Comparison of ENCODE assay signal across 19 cellular contexts in genomic region chr9:129324808-129325491, GRCh38.
DNase-seq lines count a peak whose midpoint lies in the region; ATAC-seq and TF ChIP-seq lines count a peak whose summit lies in the region.
"Had no signal": no experiment of that assay in that cellular context is flagged by ENCODE, and none has a peak within 500 bp of the region (broad histone marks: within the 10 kb centered on the region; RNA-seq: fewer than 3 reads in every experiment).

No MANE protein-coding gene starts in this region.

- DNase-seq in activated naive CD4-positive, alpha-beta T cell treated with anti-CD3 and anti-CD28 coated beads for 36 hours: peak; percentile 5
- no peak for DNase-seq in activated naive CD4-positive, alpha-beta T cell treated with Interleukin-2 at 50 U/mL for 16 hours
- no peak for DNase-seq in adrenal gland
- DNase-seq in upper lobe of right lung: peak; percentile 52
- DNase-seq in NCI-H2107 treated with DMSO at 0.1 percent for 48 hours (lab: John Stamatoyannopoulos, UW; ENCODE audit: unreplicated experiment): no peak
- DNase-seq in NCI-H524 (lab: John Stamatoyannopoulos, UW): no peak
- DNase-seq in NCI-H1092 treated with DMSO at 0.1 percent for 48 hours (lab: John Stamatoyannopoulos, UW): no peak
- DNase-seq: CD8-positive, alpha-beta memory T cell; GDM1; GOT3; Karpas-422; MM.1S; NCI-H1105 treated with DMSO at 0.1 percent for 48 hours; NCI-H1694 treated with DMSO at 0.1 percent for 48 hours; NCI-H2107; NCI-H69; SIG-M5 had no signal

- no peaks in the 10 kb centered on the region for H3K9me3 ChIP-seq in adrenal gland (replicated peaks in 1 of 3)
- H3K9me3 ChIP-seq in upper lobe of right lung: no peaks in the 10 kb centered on the region

- H3K4me3 Mint-ChIP-seq in activated naive CD4-positive, alpha-beta T cell treated with anti-CD3 and anti-CD28 coated beads for 36 hours: no peak overlapping the region
- no peak overlapping the region for H3K4me3 Mint-ChIP-seq in nephron
- H3K4me3 Mint-ChIP-seq: CD8-positive, alpha-beta memory T cell had no signal

- no peaks in the 10 kb centered on the region for H3K27me3 Mint-ChIP-seq in activated naive CD4-positive, alpha-beta T cell treated with anti-CD3 and anti-CD28 coated beads for 36 hours (ENCODE audit: low read depth)
- peaks cover 7% of the 10 kb centered on the region for H3K27me3 Mint-ChIP-seq in nephron (ENCODE audit: low read depth)
- H3K27me3 Mint-ChIP-seq: CD8-positive, alpha-beta memory T cell had no signal

- WGBS in adrenal gland, 4 donors: 94 to 98% (median 96%) methylated on average over 3 to 7 of the region's 7 CpGs

- no peak overlapping the region for H3K27ac Mint-ChIP-seq in activated naive CD4-positive, alpha-beta T cell treated with anti-CD3 and anti-CD28 coated beads for 36 hours
- H3K27ac Mint-ChIP-seq in nephron: peak overlapping the region; percentile 71 to 97 (median 80)

- H3K4me3 ChIP-seq in adrenal gland (no peak overlapping the region), upper lobe of right lung (no peak overlapping the region)
- H3K4me3 ChIP-seq: BLaER1 treated with 17β-estradiol and CSF1 and Interleukin-3, amounts not matched to agents 10 nM and 100 nM had no signal

- no peaks in the 10 kb centered on the region for H3K9me3 Mint-ChIP-seq in activated naive CD4-positive, alpha-beta T cell treated with anti-CD3 and anti-CD28 coated beads for 36 hours
- no peaks in the 10 kb centered on the region for H3K9me3 Mint-ChIP-seq in nephron
- H3K9me3 Mint-ChIP-seq: CD8-positive, alpha-beta memory T cell had no signal

- ATAC-seq in upper lobe of right lung: no peak

- H3K4me1 ChIP-seq in adrenal gland (replicated peaks in 1 of 2) (peaks cover 18 to 57% of the 10 kb centered on the region in 2 donors), upper lobe of right lung (peaks cover 32% of the 10 kb centered on the region)

- CTCF ChIA-PET in activated naive CD4-positive, alpha-beta T cell treated with anti-CD3 and anti-CD28 coated beads for 36 hours (lab: Charles Lee): interaction anchor here (0.9 kb wide), 1 partner anchor 158 kb away, joined by 3 read pairs; no protein-coding TSS in a partner anchor

- TF ChIP-seq CTCF in adrenal gland (IDR thresholded peaks at IDR 0.05) (no peak), nephron (IDR thresholded peaks at IDR 0.05; ENCODE audit: unreplicated experiment in 3 of 3) (no peak), upper lobe of right lung (IDR thresholded peaks at IDR 0.05) (no peak)

- no peaks in the 10 kb centered on the region for H3K36me3 Mint-ChIP-seq in activated naive CD4-positive, alpha-beta T cell treated with anti-CD3 and anti-CD28 coated beads for 36 hours (ENCODE audit: low read depth)
- H3K36me3 Mint-ChIP-seq in nephron (ENCODE audit: low read depth): no peaks in the 10 kb centered on the region
- H3K36me3 Mint-ChIP-seq: CD8-positive, alpha-beta memory T cell had no signal

- no peak for TF ChIP-seq POLR2A in adrenal gland (IDR thresholded peaks at IDR 0.05)

- H3K4me1 Mint-ChIP-seq in activated naive CD4-positive, alpha-beta T cell treated with anti-CD3 and anti-CD28 coated beads for 36 hours (ENCODE audit: low read depth): peaks cover 32% of the 10 kb centered on the region
- H3K4me1 Mint-ChIP-seq in nephron: peaks cover 58% of the 10 kb centered on the region

- H3K27ac ChIP-seq in adrenal gland: peak overlapping the region in 3 of 5 donors; percentile 58 to 92 (median 90)
- H3K27ac ChIP-seq in upper lobe of right lung: no peak overlapping the region
- H3K27ac ChIP-seq: BLaER1 treated with 17β-estradiol and CSF1 and Interleukin-3, amounts not matched to agents 10 nM and 100 nM had no signal

- H3K27me3 ChIP-seq in adrenal gland (no peaks in the 10 kb centered on the region), upper lobe of right lung (no peaks in the 10 kb centered on the region)
- H3K27me3 ChIP-seq: BLaER1 treated with 17β-estradiol and CSF1 and Interleukin-3, amounts not matched to agents 10 nM and 100 nM had no signal

- no peaks in the 10 kb centered on the region for H3K36me3 ChIP-seq in adrenal gland (replicated peaks in 1 of 2)
- H3K36me3 ChIP-seq in upper lobe of right lung: no peaks in the 10 kb centered on the region
- H3K36me3 ChIP-seq: BLaER1 treated with 17β-estradiol and CSF1 and Interleukin-3, amounts not matched to agents 10 nM and 100 nM had no signal

- intact Hi-C loops in activated naive CD4-positive, alpha-beta T cell treated with anti-CD3 and anti-CD28 coated beads for 36 hours (cut with micrococcal nuclease): loop anchor here (5.0 to 10.0 kb wide), 3 partner anchors 57 to 190 kb away; no protein-coding TSS in a partner anchor
- intact Hi-C loops in adrenal gland (cut with DNase I): loop anchor here (10.0 kb wide), 3 partner anchors 150 to 290 kb away; no protein-coding TSS in a partner anchor
- intact Hi-C loops in upper lobe of right lung (cut with DNase I): no loop called here

Comparison
In these comparisons a context has a peak if more than half of its experiments do, and no peak if none do; other contexts are left out.
1. DNase-seq: peak in activated naive CD4-positive, alpha-beta T cell treated with anti-CD3 and anti-CD28 coated beads for 36 hours (single experiment) and upper lobe of right lung (single experiment); none in activated naive CD4-positive, alpha-beta T cell treated with Interleukin-2 at 50 U/mL for 16 hours (single experiment), adrenal gland (0 of 7), NCI-H2107 treated with DMSO at 0.1 percent for 48 hours (single experiment), NCI-H524 (0 of 2) and NCI-H1092 treated with DMSO at 0.1 percent for 48 hours (single experiment).